Comparison of ENCODE assay signal across 8 cellular contexts in the genomic region with DNA sequence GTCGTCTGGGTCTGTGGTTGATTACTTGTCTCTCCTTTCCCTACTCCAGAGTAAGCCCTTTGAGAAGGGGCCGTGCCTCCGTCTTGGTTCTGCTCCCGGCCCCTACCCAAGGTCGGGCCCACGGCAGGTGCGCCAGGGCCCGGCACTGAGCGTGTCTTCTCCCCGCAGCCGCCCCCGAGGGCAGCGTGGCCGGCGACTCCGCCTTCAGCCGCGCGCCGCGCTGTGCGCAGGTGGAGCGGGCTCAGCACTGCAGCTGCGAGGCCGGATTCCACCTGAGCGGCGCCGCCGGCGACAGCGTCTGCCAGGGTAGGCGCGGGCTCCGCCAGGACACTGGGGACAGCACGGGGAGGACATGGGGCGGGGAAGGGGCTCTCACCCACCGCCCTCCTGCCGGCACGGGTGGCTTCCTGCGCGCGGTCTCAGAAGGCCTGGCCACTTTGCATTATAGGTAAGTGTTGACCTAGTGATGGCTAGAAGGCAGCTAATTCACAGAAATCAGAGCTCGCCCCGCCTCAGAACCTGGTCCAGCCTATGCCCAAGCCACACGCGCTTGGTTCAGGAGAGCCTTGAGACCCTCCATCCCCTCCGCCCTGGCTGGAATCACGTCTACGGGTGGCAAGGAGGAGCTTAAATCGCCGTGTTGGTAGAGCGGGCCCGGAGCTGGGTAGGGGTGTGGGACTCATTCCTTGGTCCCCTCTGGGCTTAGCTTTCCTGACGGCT.
A peak's percentile ranks its signal among the peaks of the same experiment; 100 is the strongest.
DNase-seq lines count a peak whose midpoint lies in the region; ATAC-seq and TF ChIP-seq lines count a peak whose summit lies in the region.

No MANE protein-coding gene starts in this region.

- H3K27me3 Mint-ChIP-seq in stimulated activated naive CD8-positive, alpha-beta T cell treated with anti-CD3 and anti-CD28 coated beads, Interleukin-15, Interleukin-2, amounts not matched to agents 100 ng/mL and 50 ng/mL, for 24 hours: peaks cover 13% of the 10 kb centered on the region

- no peak for TF ChIP-seq POLR2A in erythroblast (IDR thresholded peaks at IDR 0.05; ENCODE audit: low read length)

- peaks cover 37% of the 10 kb centered on the region for H3K4me1 Mint-ChIP-seq in stimulated activated naive CD8-positive, alpha-beta T cell treated with anti-CD3 and anti-CD28 coated beads, Interleukin-15, Interleukin-2, amounts not matched to agents 100 ng/mL and 50 ng/mL, for 24 hours (ENCODE audit: low read depth)

- H3K9me3 Mint-ChIP-seq in stimulated activated naive CD8-positive, alpha-beta T cell treated with anti-CD3 and anti-CD28 coated beads, Interleukin-15, Interleukin-2, amounts not matched to agents 100 ng/mL and 50 ng/mL, for 24 hours: no peaks in the 10 kb centered on the region

- peak overlapping the region; percentile 66 for H3K4me3 Mint-ChIP-seq in stimulated activated naive CD8-positive, alpha-beta T cell treated with anti-CD3 and anti-CD28 coated beads, Interleukin-15, Interleukin-2, amounts not matched to agents 100 ng/mL and 50 ng/mL, for 24 hours

- DNase-seq in NCI-H2081 (lab: John Stamatoyannopoulos, UW) (peak; percentile 50 to 74), NCI-H2081 treated with DMSO at 0.1 percent for 48 hours (lab: John Stamatoyannopoulos, UW) (no peak), activated T-cell treated with anti-CD3 and anti-CD28 coated beads for 24 hours (ENCODE audit: low read depth) (peak; percentile 42), islet precursor cell (peak; percentile 67), erythroblast (lab: John Stamatoyannopoulos, UW) (no peak)

- no peak for ATAC-seq in GM21723 (IDR thresholded peaks at IDR 0.05; ENCODE audit: unreplicated experiment)
- no peak for ATAC-seq in GM21619 (IDR thresholded peaks at IDR 0.05; ENCODE audit: unreplicated experiment)

- peaks cover 7% of the 10 kb centered on the region for H3K36me3 Mint-ChIP-seq in stimulated activated naive CD8-positive, alpha-beta T cell treated with anti-CD3 and anti-CD28 coated beads, Interleukin-15, Interleukin-2, amounts not matched to agents 100 ng/mL and 50 ng/mL, for 24 hours (ENCODE audit: low read depth)

- H3K27ac Mint-ChIP-seq in stimulated activated naive CD8-positive, alpha-beta T cell treated with anti-CD3 and anti-CD28 coated beads, Interleukin-15, Interleukin-2, amounts not matched to agents 100 ng/mL and 50 ng/mL, for 24 hours: peak overlapping the region; percentile 38

Comparison
In these comparisons a context has a peak if more than half of its experiments do, and no peak if none do; other contexts are left out.
1. DNase-seq: peak in NCI-H2081 (2 of 2), activated T-cell treated with anti-CD3 and anti-CD28 coated beads for 24 hours (single experiment) and islet precursor cell (single experiment); none in NCI-H2081 treated with DMSO at 0.1 percent for 48 hours (single experiment) and erythroblast (0 of 2).